In the genomic region with DNA sequence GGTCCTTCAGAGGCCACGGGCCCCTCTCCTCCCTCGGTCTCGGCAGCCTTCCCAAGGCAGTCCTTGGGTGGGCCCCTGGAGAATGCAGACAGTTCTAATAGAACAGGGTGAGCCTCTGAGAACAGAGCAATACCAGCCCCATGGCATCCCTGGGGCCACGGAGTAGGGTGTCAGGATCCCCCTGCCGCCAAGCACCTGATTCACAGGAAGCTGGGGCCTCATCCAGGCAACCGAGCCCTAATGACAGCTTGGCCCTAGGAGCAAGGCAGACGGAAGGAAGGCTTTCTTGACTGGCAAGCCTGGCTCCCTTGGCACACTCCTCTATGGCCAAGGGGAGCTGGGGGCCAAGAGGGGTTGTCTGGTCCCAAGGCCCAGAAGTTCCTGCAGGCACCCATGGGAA, we compare ENCODE assay signal across 11 cellular contexts. TPM values are rescaled to one million over a fixed set of nuclear protein-coding genes. Genes with fewer than 3 reads are reported as not detected.
DNase-seq lines count a peak whose midpoint lies in the region; ATAC-seq and TF ChIP-seq lines count a peak whose summit lies in the region.
"Had no signal": no experiment of that assay in that cellular context is flagged by ENCODE, and none has a peak within 500 bp of the region (broad histone marks: within the 10 kb centered on the region; RNA-seq: fewer than 3 reads in every experiment).

No MANE protein-coding gene starts in this region.

- H4K8ac ChIP-seq in neuronal stem cell (ENCODE audit: low read depth, low read length) = no peak overlapping the region

- CTCF ChIA-PET in mammary epithelial cell (lab: Charles Lee; ENCODE audit: low non-redundant PET) = interaction anchor here (0.6 kb wide), 1 partner anchor 180 kb away, joined by 3 read pairs; no protein-coding TSS in a partner anchor

- no peaks in the 10 kb centered on the region for H3K9me3 ChIP-seq in right atrium auricular region
- no peaks in the 10 kb centered on the region for H3K9me3 ChIP-seq in mammary epithelial cell (replicated peaks; ENCODE audit: insufficient read depth, low read length)
- no peaks in the 10 kb centered on the region for H3K9me3 ChIP-seq in neuronal stem cell (replicated peaks in 1 of 2; ENCODE audit: control insufficient read depth in 2 of 2, insufficient read depth in 1 of 2, low read depth in 1 of 2, low read length in 2 of 2)
- no peaks in the 10 kb centered on the region for H3K9me3 ChIP-seq in aorta (ENCODE audit: control insufficient read depth, low read length)

- no peak overlapping the region for H2BK15ac ChIP-seq in neuronal stem cell (ENCODE audit: low read length)

- ATAC-seq in Right ventricle myocardium inferior = no peak
- no peak for ATAC-seq in aorta (ENCODE audit: low FRiP score)
- ATAC-seq in GM21526 (IDR thresholded peaks at IDR 0.05; ENCODE audit: low FRiP score, unreplicated experiment) = no peak

- BruUV-seq in mammary epithelial cell (replicated peaks; lab: Mats Ljungman, UMichigan) = no TSS peak

- H3K9ac ChIP-seq in mammary epithelial cell (ENCODE audit: insufficient read depth, low read length) = peak overlapping the region; percentile 36
- no peak overlapping the region for H3K9ac ChIP-seq in neuronal stem cell (ENCODE audit: low read depth, low read length, poor library complexity)

- H3K18ac ChIP-seq in neuronal stem cell (ENCODE audit: low read length) = peak overlapping the region; percentile 21

- 83% methylated on average over 7 of the region's 7 CpGs for WGBS in mammary epithelial cell (ENCODE audit: low coverage, missing lambda C conversion rate)
- no CpG with 5 or more reads among the region's 7 CpGs for WGBS in neuronal stem cell (ENCODE audit: extremely low coverage in 2 of 2, insufficient read length in 2 of 2, insufficient replicate concordance in 1 of 2), 2 donors
- 54 to 56% methylated on average over 7 of the region's 7 CpGs for WGBS in aorta, 2 donors

- H4K91ac ChIP-seq in neuronal stem cell (ENCODE audit: low read depth, low read length, poor library complexity) = no peak overlapping the region

- no peaks in the 10 kb centered on the region for H3K79me1 ChIP-seq in neuronal stem cell (ENCODE audit: low read depth, low read length)

- H3K27ac ChIP-seq in right atrium auricular region (peak overlapping the region; percentile 86 to 94), mammary epithelial cell (ENCODE audit: insufficient read depth, low read depth, low read length) (peak overlapping the region; percentile 68), neuronal stem cell (replicated peaks; ENCODE audit: low read length) (no peak overlapping the region), aorta (ENCODE audit: low read depth in 1 of 2, low read length in 2 of 2) (peak overlapping the region; percentile 58 to 98)

- no peak overlapping the region for H2BK5ac ChIP-seq in neuronal stem cell (ENCODE audit: low read length)

- no peak overlapping the region for H2BK12ac ChIP-seq in neuronal stem cell (ENCODE audit: low read length)

- H3K4me3 ChIP-seq in right atrium auricular region (no peak overlapping the region), mammary epithelial cell (replicated peaks in 1 of 3; ENCODE audit: insufficient read depth in 1 of 3, low read depth in 2 of 3, low read length in 3 of 3) (no peak overlapping the region), neuronal stem cell (ENCODE audit: low read length in 2 of 2) (no peak overlapping the region), aorta (ENCODE audit: low read length in 2 of 2) (no peak overlapping the region)

- DNase-seq in right atrium auricular region (ENCODE audit: low spot score) (no peak), Right ventricle myocardium inferior (ENCODE audit: missing footprints) (no peak), mammary epithelial cell (no peak), neuronal stem cell (ENCODE audit: low spot score) (no peak), aorta (no peak), NCI-H2227 (lab: John Stamatoyannopoulos, UW; ENCODE audit: unreplicated experiment) (no peak), GDM1 (lab: John Stamatoyannopoulos, UW) (no peak)
- DNase-seq: central memory CD4-positive, alpha-beta T cell; NCI-H524; T-helper 1 cell had no signal

- intact Hi-C loops in Right ventricle myocardium inferior (cut with DNase I) (loop anchor here (2.0 to 5.0 kb wide), 2 partner anchors 79 to 144 kb away; partner anchors contain the start of gene MYH9), mammary epithelial cell (cut with micrococcal nuclease) (loop anchor here (10.0 kb wide), 1 partner anchor 441 kb away; the partner anchor contains the start of gene RBFOX2), aorta (cut with DNase I) (loop anchor here in 1 of 2 donors (5.0 kb wide), 1 partner anchor 99 kb away; no protein-coding TSS in a partner anchor)

- H4K20me1 ChIP-seq in mammary epithelial cell (ENCODE audit: insufficient read depth, low read length) = no peaks in the 10 kb centered on the region

- dilution Hi-C loops in mammary epithelial cell (cut with HindIII; ENCODE audit: low sequenced_read_pairs) = loop anchor here (5.0 kb wide), 2 partner anchors 99 to 124 kb away; no protein-coding TSS in a partner anchor

- peaks cover 25% of the 10 kb centered on the region for H3K79me2 ChIP-seq in mammary epithelial cell (ENCODE audit: insufficient read depth, low read length)

- H3K4me1 ChIP-seq in right atrium auricular region (peaks cover 0 to 90% of the 10 kb centered on the region in 2 donors), mammary epithelial cell (ENCODE audit: insufficient read depth, low read length) (peaks cover 74% of the 10 kb centered on the region), neuronal stem cell (ENCODE audit: control insufficient read depth in 2 of 2, insufficient read depth in 1 of 2, low read depth in 1 of 2, low read length in 2 of 2) (peaks cover 2 to 3% of the 10 kb centered on the region in 2 donors), aorta (ENCODE audit: control insufficient read depth in 1 of 2, insufficient read depth in 2 of 2, low read length in 2 of 2) (no peaks in the 10 kb centered on the region)

- no peak overlapping the region for H2AFZ ChIP-seq in mammary epithelial cell (ENCODE audit: low read depth, low read length)
- H2AFZ ChIP-seq in neuronal stem cell (ENCODE audit: low read length) = no peak overlapping the region

- in situ Hi-C loops in mammary epithelial cell (cut with MboI; ENCODE audit: low sequenced_read_pairs in 2 of 2) = loop anchor here (5.0 to 10.0 kb wide), 3 partner anchors 71 to 164 kb away; partner anchors contain the start of gene MYH9 (in 1 of the 2)

- H3K36me3 ChIP-seq in right atrium auricular region = no peaks in the 10 kb centered on the region
- no peaks in the 10 kb centered on the region for H3K36me3 ChIP-seq in mammary epithelial cell (ENCODE audit: insufficient read depth, low read length)
- peaks cover 9 to 31% of the 10 kb centered on the region in 2 donors for H3K36me3 ChIP-seq in neuronal stem cell (replicated peaks in 1 of 2; ENCODE audit: control insufficient read depth in 2 of 2, insufficient read depth in 2 of 2, low read length in 2 of 2)
- H3K36me3 ChIP-seq in aorta (ENCODE audit: control insufficient read depth in 1 of 2, insufficient read depth in 2 of 2, low read length in 1 of 2) = no peaks in the 10 kb centered on the region

- no peak overlapping the region for H3K23ac ChIP-seq in neuronal stem cell (ENCODE audit: low read depth, low read length, poor library complexity)

- TF ChIP-seq CTCF in right atrium auricular region (IDR thresholded peaks at IDR 0.05) = no peak
- no peak for TF ChIP-seq CTCF in mammary epithelial cell (conservative IDR thresholded peaks at IDR 0.05 in 1 of 2, IDR thresholded peaks at IDR 0.05 in 1 of 2; ENCODE audit: extremely low read depth in 1 of 2, insufficient read depth in 1 of 2, low read depth in 1 of 2, low read length in 2 of 2)

- H2BK120ac ChIP-seq in neuronal stem cell (ENCODE audit: low read depth, low read length) = no peak overlapping the region

- no peak overlapping the region for H3K4ac ChIP-seq in neuronal stem cell (ENCODE audit: low read length)

- H3K4me2 ChIP-seq in mammary epithelial cell (ENCODE audit: insufficient read depth, low read depth, low read length) (peak overlapping the region; percentile 61), neuronal stem cell (ENCODE audit: insufficient read depth, low read length, poor library complexity, severe bottlenecking) (no peak overlapping the region)

- H3K27me3 ChIP-seq in right atrium auricular region (no peaks in the 10 kb centered on the region), mammary epithelial cell (ENCODE audit: insufficient read depth, low read length) (no peaks in the 10 kb centered on the region), neuronal stem cell (ENCODE audit: control insufficient read depth in 3 of 3, insufficient read depth in 3 of 3, low read depth in 1 of 3, low read length in 3 of 3) (no peaks in the 10 kb centered on the region), aorta (ENCODE audit: control insufficient read depth in 1 of 2, insufficient read depth in 2 of 2, low read length in 1 of 2) (no peaks in the 10 kb centered on the region)

- peak overlapping the region; percentile 56 for H2AK5ac ChIP-seq in neuronal stem cell (ENCODE audit: low read depth, low read length)

- H3K14ac ChIP-seq in neuronal stem cell (ENCODE audit: low read length) = no peak overlapping the region

RNA-seq across cellular contexts. Expression of gene TXN2, which starts 15.2 kb away (rescaled TPM):
- total RNA-seq in right atrium auricular region (10 to 100 TPM; 70.6 to 82.1 TPM), Right ventricle myocardium inferior (127 TPM), mammary epithelial cell (10 to 100 TPM; 34.7 to 56.9 TPM), aorta (10 to 100 TPM; 29.6 to 42.3 TPM)
- polyA plus RNA-seq in mammary epithelial cell (127 TPM), aorta (10 to 100 TPM; 54.2 to 72.6 TPM)
- polyA minus RNA-seq in mammary epithelial cell = 136 TPM
- 68.5 TPM for polyA plus RNA-seq in neuronal stem cell (2013, experiment 1 of 2)
- polyA plus RNA-seq in neuronal stem cell (2013, experiment 2 of 2) = 67.9 TPM

RNA-seq across cellular contexts. Expression of gene FOXRED2, which starts 40.6 kb away (rescaled TPM):
- total RNA-seq in right atrium auricular region (1 to 10 TPM; 3.7 to 5.7 TPM), Right ventricle myocardium inferior (11.3 TPM), mammary epithelial cell (1 to 10 TPM; 5.8 to 7.4 TPM), aorta (10 to 100 TPM in 1 of 2 donors, 1 to 10 TPM in 1; 4.6 to 11.1 TPM)
- polyA plus RNA-seq in mammary epithelial cell (4.4 TPM), aorta (1 to 10 TPM; 1.6 to 2.5 TPM)
- polyA minus RNA-seq in mammary epithelial cell = 12.1 TPM
- polyA plus RNA-seq in neuronal stem cell (2013, experiment 1 of 2) = 10.2 TPM
- polyA plus RNA-seq in neuronal stem cell (2013, experiment 2 of 2) = 10.4 TPM
